1 cellular context compared by ENCODE assay signal in the genomic region with DNA sequence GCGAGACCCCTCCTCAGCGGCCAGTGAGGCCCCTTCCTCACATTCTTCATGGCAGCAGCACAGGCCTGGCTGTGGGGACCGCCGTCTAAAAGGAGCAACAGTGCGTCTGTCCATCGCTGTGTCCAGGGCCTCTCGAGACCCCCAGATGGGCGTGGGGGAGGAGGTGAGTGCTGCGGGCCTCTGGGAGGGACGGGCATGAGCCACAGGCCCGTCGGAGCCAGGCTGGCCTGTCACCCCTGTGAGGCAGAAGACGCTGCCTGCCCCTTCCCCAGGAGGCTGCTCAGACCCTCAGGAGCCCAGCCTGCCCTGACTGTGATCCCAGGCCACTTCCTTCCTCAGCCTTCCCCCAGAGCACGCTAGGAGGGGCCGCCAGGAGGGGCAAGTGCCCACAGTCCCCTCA.
TF ChIP-seq lines count a peak whose summit lies in the region.

No MANE protein-coding gene starts in this region.

TF ChIP-seq in H1, 55 proteins besides CTCF, POLR2A, EP300 and RAD21:
- TF ChIP-seq RFX5 (IDR thresholded peaks at IDR 0.05; ENCODE audit: borderline replicate concordance, low read depth, low read length) (no peak), TAF1 (IDR thresholded peaks at IDR 0.05; ENCODE audit: low read depth, low read length) (no peak), BCL11A (IDR thresholded peaks at IDR 0.05; ENCODE audit: low read depth in 2 of 2, low read length in 2 of 2) (no peak), EZH2 (IDR thresholded peaks at IDR 0.05; ENCODE audit: low read depth, low read length, severe bottlenecking) (no peak), ASH2L (IDR thresholded peaks at IDR 0.05; ENCODE audit: low read length) (no peak), SP1 (IDR thresholded peaks at IDR 0.05; ENCODE audit: low read depth, low read length) (no peak)
